ENCODE assay signal across 8 cellular contexts in the genomic region with DNA sequence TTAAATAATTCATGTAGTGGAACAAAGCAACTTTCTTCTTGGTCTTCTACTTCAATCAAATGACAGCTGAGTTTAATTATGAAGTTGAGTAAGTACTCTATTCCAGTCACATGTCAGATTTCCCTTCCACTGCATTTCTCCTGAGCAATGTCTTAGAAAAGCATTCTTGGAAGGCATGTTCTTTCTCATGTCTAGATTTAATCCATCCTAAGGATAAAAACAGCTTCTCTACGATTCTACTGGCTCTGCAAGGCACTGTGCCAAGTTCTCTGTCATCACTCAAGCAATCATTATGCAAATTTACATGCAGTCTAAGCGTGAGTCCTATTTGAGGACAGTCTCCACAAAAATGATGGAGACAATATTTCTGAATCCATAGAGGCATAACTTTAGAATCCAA.
DNase-seq lines count a peak whose midpoint lies in the region; ATAC-seq lines count a peak whose summit lies in the region.
"Had no signal": no experiment of that assay in that cellular context is flagged by ENCODE, and none has a peak within 500 bp of the region (broad histone marks: within the 10 kb centered on the region; RNA-seq: fewer than 3 reads in every experiment).

No MANE protein-coding gene starts in this region.

- ATAC-seq in HG03469 (IDR thresholded peaks at IDR 0.05; ENCODE audit: unreplicated experiment): no peak

- peaks cover 9 to 23% of the 10 kb centered on the region in 2 donors for H3K27me3 Mint-ChIP-seq in CD8-positive, alpha-beta memory T cell

- H3K9me3 ChIP-seq in GM23248 (ENCODE audit: low read depth): no peaks in the 10 kb centered on the region
- H3K9me3 ChIP-seq in CD8-positive, alpha-beta memory T cell (ENCODE audit: low read length): no peaks in the 10 kb centered on the region

- H3K27ac Mint-ChIP-seq in CD8-positive, alpha-beta memory T cell: no peak overlapping the region

- H3K36me3 Mint-ChIP-seq in CD8-positive, alpha-beta memory T cell: no peaks in the 10 kb centered on the region

- H3K4me1 ChIP-seq in GM23248 (ENCODE audit: insufficient read depth) (peaks cover 30% of the 10 kb centered on the region), rectal smooth muscle tissue (ENCODE audit: control insufficient read depth, insufficient read depth, low read length) (peaks cover 7% of the 10 kb centered on the region)
- H3K4me1 ChIP-seq in CD8-positive, alpha-beta memory T cell (ENCODE audit: insufficient read depth, low read length): no peaks in the 10 kb centered on the region

- peak overlapping the region; percentile 62 for H3K4me3 ChIP-seq in GM23248
- no peak overlapping the region for H3K4me3 ChIP-seq in rectal smooth muscle tissue (ENCODE audit: low read length)
- no peak overlapping the region for H3K4me3 ChIP-seq in CD8-positive, alpha-beta memory T cell (ENCODE audit: low read length)

- H3K9me2 ChIP-seq in GM23248 (ENCODE audit: insufficient read depth): no peaks in the 10 kb centered on the region

- in situ Hi-C loops in GM23248 (cut with MboI): no loop called here

- peak; percentile 73 for DNase-seq in GM23248
- peak; percentile 7 to 44 for DNase-seq in NCI-H526 (lab: John Stamatoyannopoulos, UW)
- peak; percentile 61 for DNase-seq in fibroblast of the conjunctiva (ENCODE audit: low read depth)
- DNase-seq in HUDEP-2 (lab: John Stamatoyannopoulos, UW; ENCODE audit: unreplicated experiment in 76 of 76): no peak
- DNase-seq in CD8-positive, alpha-beta memory T cell: no peak
- DNase-seq: effector CD8-positive, alpha-beta T cell had no signal

- CTCF ChIA-PET in CD8-positive, alpha-beta memory T cell (lab: Charles Lee): no interaction called here

- H3K4me1 Mint-ChIP-seq in CD8-positive, alpha-beta memory T cell: no peaks in the 10 kb centered on the region

- POLR2A ChIA-PET in CD8-positive, alpha-beta memory T cell (lab: Charles Lee): no interaction called here

- H3K4me3 Mint-ChIP-seq in CD8-positive, alpha-beta memory T cell: no peak overlapping the region

- H3K9ac ChIP-seq in GM23248 (peak overlapping the region; percentile 72), rectal smooth muscle tissue (ENCODE audit: low read length) (no peak overlapping the region)

- H3K9me3 Mint-ChIP-seq in CD8-positive, alpha-beta memory T cell: no peaks in the 10 kb centered on the region

- 0 to 2% methylated on average over 2 of the region's 2 CpGs for WGBS in GM23248 (ENCODE audit: low coverage in 1 of 2, low lambda C conversion rate in 2 of 2, missing lambda C conversion rate in 2 of 2), 2 experiments

- H2AFZ ChIP-seq in GM23248: peak overlapping the region; percentile 77

- H3F3A ChIP-seq in GM23248 (ENCODE audit: insufficient read depth): peaks cover 35% of the 10 kb centered on the region

- peak overlapping the region; percentile 91 for H3K4me2 ChIP-seq in GM23248 (ENCODE audit: unreplicated experiment)

- H3K27ac ChIP-seq in GM23248 (peak overlapping the region; percentile 92), rectal smooth muscle tissue (ENCODE audit: low read depth, low read length) (peak overlapping the region; percentile 52)
- H3K27ac ChIP-seq in CD8-positive, alpha-beta memory T cell (ENCODE audit: low read depth, low read length): no peak overlapping the region

- H3K36me3 ChIP-seq in GM23248 (ENCODE audit: low read depth): no peaks in the 10 kb centered on the region
- no peaks in the 10 kb centered on the region for H3K36me3 ChIP-seq in rectal smooth muscle tissue (ENCODE audit: control insufficient read depth, insufficient read depth, low read length)
- H3K36me3 ChIP-seq in CD8-positive, alpha-beta memory T cell (ENCODE audit: insufficient read depth, low read length): no peaks in the 10 kb centered on the region

- H3K27me3 ChIP-seq in GM23248 (replicated peaks; ENCODE audit: insufficient read depth) (no peaks in the 10 kb centered on the region), rectal smooth muscle tissue (ENCODE audit: control insufficient read depth, insufficient read depth, low read length) (no peaks in the 10 kb centered on the region)
- H3K27me3 ChIP-seq in CD8-positive, alpha-beta memory T cell (ENCODE audit: insufficient read depth, low read length, poor library complexity, severe bottlenecking): no peaks in the 10 kb centered on the region

- H4K20me1 ChIP-seq in GM23248 (ENCODE audit: insufficient read depth): no peaks in the 10 kb centered on the region

- H3K79me2 ChIP-seq in GM23248 (ENCODE audit: insufficient read depth): no peaks in the 10 kb centered on the region

Comparison
In these comparisons a context has a peak if more than half of its experiments do, and no peak if none do; other contexts are left out.
1. DNase-seq: peak in GM23248 (single experiment), NCI-H526 (2 of 2) and fibroblast of the conjunctiva (single experiment); none in HUDEP-2 (0 of 76) and CD8-positive, alpha-beta memory T cell (0 of 5).